ENCODE assay signal across 22 cellular contexts in the genomic region with DNA sequence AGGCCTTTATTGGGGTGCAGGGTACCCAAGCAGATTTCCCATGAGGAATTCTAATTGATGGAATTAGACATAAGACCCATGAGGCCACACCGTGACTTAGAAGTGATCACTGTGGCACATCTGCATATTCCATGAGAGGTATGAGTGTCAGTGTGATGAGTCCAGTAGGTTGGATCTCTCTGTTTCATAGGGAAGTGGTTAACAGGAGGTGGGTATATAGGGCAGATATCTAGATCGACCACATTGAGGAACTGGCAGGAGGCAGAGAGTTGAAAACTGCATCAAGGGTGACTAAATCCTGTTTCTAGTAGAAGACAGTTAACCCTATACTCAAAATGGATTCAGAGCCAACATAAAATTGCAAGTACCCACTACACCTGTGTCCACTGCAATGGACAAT.
DNase-seq lines count a peak whose midpoint lies in the region; ATAC-seq and TF ChIP-seq lines count a peak whose summit lies in the region.
"Had no signal": no experiment of that assay in that cellular context is flagged by ENCODE, and none has a peak within 500 bp of the region (broad histone marks: within the 10 kb centered on the region; RNA-seq: fewer than 3 reads in every experiment).

No MANE protein-coding gene starts in this region.

- no peaks in the 10 kb centered on the region for H3K4me1 Mint-ChIP-seq in natural killer cell
- H3K4me1 Mint-ChIP-seq: activated CD4-positive, alpha-beta T cell treated with anti-CD3 and anti-CD28 coated beads for 36 hours; activated CD8-positive, alpha-beta memory T cell treated with anti-CD3 and anti-CD28 coated beads, Interleukin-2, amount 10 ng/mL, durations not matched to agents 7 days and 5 days; memory B cell; naive thymus-derived CD8-positive, alpha-beta T cell had no signal

- H3K9me3 ChIP-seq in upper lobe of right lung = no peaks in the 10 kb centered on the region
- H3K9me3 ChIP-seq: breast epithelium, uterus had no signal

- DNase-seq in SIG-M5 (lab: John Stamatoyannopoulos, UW) = peak; percentile 58
- DNase-seq in upper lobe of right lung = no peak
- DNase-seq in NCI-H2107 treated with DMSO at 0.1 percent for 48 hours (lab: John Stamatoyannopoulos, UW; ENCODE audit: unreplicated experiment) = no peak
- DNase-seq in natural killer cell = no peak
- DNase-seq: activated CD4-positive, alpha-beta T cell treated with anti-CD3 and anti-CD28 coated beads for 36 hours; activated CD8-positive, alpha-beta memory T cell treated with anti-CD3 and anti-CD28 coated beads, Interleukin-2, amount 10 ng/mL, durations not matched to agents 7 days and 5 days; AML-193; COR-L47; foreskin keratinocyte; kidney glomerular epithelial cell; naive thymus-derived CD8-positive, alpha-beta T cell; NCI-H1694 treated with DMSO at 0.1 percent for 48 hours; NK-92 treated with Interleukin-12 subunit alpha and Interleukin-12 subunit beta, amount 100 ng/mL, for 24 hours; SHP77; uterus had no signal

- H3K36me3 Mint-ChIP-seq in natural killer cell = no peaks in the 10 kb centered on the region
- H3K36me3 Mint-ChIP-seq: activated CD8-positive, alpha-beta memory T cell treated with anti-CD3 and anti-CD28 coated beads, Interleukin-2, amount 10 ng/mL, durations not matched to agents 7 days and 5 days; memory B cell; naive thymus-derived CD8-positive, alpha-beta T cell had no signal

- no peak overlapping the region for H3K4me3 Mint-ChIP-seq in natural killer cell
- H3K4me3 Mint-ChIP-seq: activated CD4-positive, alpha-beta T cell treated with anti-CD3 and anti-CD28 coated beads for 36 hours; activated CD8-positive, alpha-beta memory T cell treated with anti-CD3 and anti-CD28 coated beads, Interleukin-2, amount 10 ng/mL, durations not matched to agents 7 days and 5 days; memory B cell; naive thymus-derived CD8-positive, alpha-beta T cell; T-helper 2 cell treated with Interferon-gamma antibody and Interleukin-4, amounts not matched to agents 5 μg/mL and 100 μg/mL, for 36 hours had no signal

- peak; percentile 46 for ATAC-seq in GM18909 (IDR thresholded peaks at IDR 0.05; ENCODE audit: poor library complexity, unreplicated experiment)
- peak; percentile 39 for ATAC-seq in HG03354 (IDR thresholded peaks at IDR 0.05; ENCODE audit: poor library complexity, severe bottlenecking, unreplicated experiment)
- ATAC-seq in upper lobe of right lung = peak; percentile 62
- no peak for ATAC-seq in natural killer cell
- no peak for ATAC-seq in HG03520 (IDR thresholded peaks at IDR 0.05; ENCODE audit: unreplicated experiment)
- ATAC-seq: activated CD4-positive, alpha-beta T cell treated with anti-CD3 and anti-CD28 coated beads for 36 hours; activated CD8-positive, alpha-beta memory T cell treated with anti-CD3 and anti-CD28 coated beads, Interleukin-2, amount 10 ng/mL, durations not matched to agents 7 days and 5 days; foreskin keratinocyte; naive thymus-derived CD8-positive, alpha-beta T cell had no signal

- intact Hi-C loops in upper lobe of right lung (cut with DNase I) (no loop called here), natural killer cell (cut with micrococcal nuclease) (no loop called here)

- H3K27me3 ChIP-seq in upper lobe of right lung = no peaks in the 10 kb centered on the region
- H3K27me3 ChIP-seq: breast epithelium, foreskin keratinocyte, uterus had no signal

- peaks cover 2% of the 10 kb centered on the region in 2 donors for H3K9me3 Mint-ChIP-seq in natural killer cell
- H3K9me3 Mint-ChIP-seq: T-helper 2 cell treated with Interferon-gamma antibody and Interleukin-4, amounts not matched to agents 5 μg/mL and 100 μg/mL, for 36 hours had no signal

- H3K4me1 ChIP-seq in upper lobe of right lung = no peaks in the 10 kb centered on the region
- H3K4me1 ChIP-seq: breast epithelium, foreskin keratinocyte, parathyroid adenoma, uterus had no signal

- TF ChIP-seq CTCF in upper lobe of right lung (IDR thresholded peaks at IDR 0.05) = no peak
- no peak for TF ChIP-seq CTCF in natural killer cell (IDR thresholded peaks at IDR 0.05)

- no peak overlapping the region for H3K27ac Mint-ChIP-seq in natural killer cell
- H3K27ac Mint-ChIP-seq: activated CD4-positive, alpha-beta T cell treated with anti-CD3 and anti-CD28 coated beads for 36 hours; activated CD8-positive, alpha-beta memory T cell treated with anti-CD3 and anti-CD28 coated beads, Interleukin-2, amount 10 ng/mL, durations not matched to agents 7 days and 5 days; memory B cell; T-helper 2 cell treated with Interferon-gamma antibody and Interleukin-4, amounts not matched to agents 5 μg/mL and 100 μg/mL, for 36 hours had no signal

- H3K27me3 Mint-ChIP-seq in natural killer cell (ENCODE audit: low read depth in 2 of 2) = no peaks in the 10 kb centered on the region

- H3K36me3 ChIP-seq in upper lobe of right lung = no peaks in the 10 kb centered on the region
- H3K36me3 ChIP-seq: breast epithelium, uterus had no signal

- no peak overlapping the region for H3K27ac ChIP-seq in upper lobe of right lung
- H3K27ac ChIP-seq: breast epithelium, foreskin keratinocyte, parathyroid adenoma, uterus had no signal

- no peak overlapping the region for H3K4me3 ChIP-seq in upper lobe of right lung
- H3K4me3 ChIP-seq: breast epithelium, uterus had no signal

Comparison
In these comparisons a context has a peak if more than half of its experiments do, and no peak if none do; other contexts are left out.
1. ATAC-seq: peak in GM18909 (single experiment), HG03354 (single experiment) and upper lobe of right lung (single experiment); none in natural killer cell (0 of 3) and HG03520 (single experiment).